In the genomic region with DNA sequence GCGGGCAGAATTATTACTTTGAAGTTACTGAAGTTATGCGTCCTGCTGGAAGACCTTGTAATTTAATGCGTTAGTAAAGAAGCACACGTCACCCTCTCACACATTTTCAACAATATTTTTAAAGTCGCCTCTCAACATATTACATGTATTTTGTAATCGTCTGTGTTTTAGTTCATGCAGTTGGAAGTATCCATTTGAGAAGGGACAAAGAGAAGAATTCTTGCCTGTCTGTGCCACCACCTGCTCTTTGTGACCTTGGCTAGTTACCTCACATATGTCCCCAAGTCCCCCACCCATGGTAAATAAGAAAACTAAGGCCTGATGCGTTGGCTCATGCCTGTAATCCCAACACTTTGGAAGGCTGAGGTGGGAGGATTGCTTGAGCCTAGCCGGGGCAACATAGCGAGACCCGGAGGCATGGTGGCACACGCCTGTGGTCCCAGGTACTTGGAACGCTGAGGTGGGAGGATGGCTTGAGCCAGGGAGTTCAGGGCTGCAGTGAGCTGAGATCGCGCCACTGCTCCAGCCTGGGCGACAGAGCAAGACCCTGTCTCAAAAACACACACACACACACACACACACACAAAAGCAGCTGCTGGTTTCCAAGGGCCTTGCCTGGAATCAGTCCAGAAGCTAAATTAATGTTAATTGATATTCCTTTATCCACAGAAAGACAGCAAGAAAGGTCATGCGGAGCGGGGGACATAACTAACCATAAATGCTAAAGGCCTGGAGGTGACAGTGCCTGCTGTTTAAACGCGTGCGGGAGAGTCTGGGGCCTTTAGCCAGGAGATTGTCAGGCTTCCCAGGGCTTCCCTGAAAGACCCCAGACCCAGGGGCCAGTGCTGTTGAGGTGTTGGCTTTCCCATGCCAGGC, we compare ENCODE assay signal across 8 cellular contexts. TPM values are rescaled to one million over a fixed set of nuclear protein-coding genes. Genes with fewer than 3 reads are reported as not detected.
DNase-seq lines count a peak whose midpoint lies in the region; ATAC-seq and TF ChIP-seq lines count a peak whose summit lies in the region.

No MANE protein-coding gene starts in this region.

- no peak for TF ChIP-seq CTCF in GM06990 (IDR thresholded peaks at IDR 0.05; ENCODE audit: insufficient read depth, low read length, poor library complexity, severe bottlenecking)

- H3K27ac ChIP-seq in cingulate gyrus (ENCODE audit: low read depth, low read length) = peak overlapping the region; percentile 84

- no peaks in the 10 kb centered on the region for H3K27me3 Mint-ChIP-seq in naive thymus-derived CD8-positive, alpha-beta T cell

- no peaks in the 10 kb centered on the region for H3K36me3 ChIP-seq in GM06990 (ENCODE audit: control insufficient read depth, insufficient read depth, low read length)

- ATAC-seq in naive thymus-derived CD8-positive, alpha-beta T cell = peak in 1 of 2 donors; percentile 0
- no peak for ATAC-seq in HG02763 (IDR thresholded peaks at IDR 0.05; ENCODE audit: unreplicated experiment)

- POLR2A ChIA-PET in naive thymus-derived CD8-positive, alpha-beta T cell (lab: Charles Lee) = interaction anchor here (0.6 to 7.9 kb wide), 13 partner anchors 8 to 516 kb away, joined by 3 to 131 read pairs (median 8); partner anchors contain the start of genes ARHGAP4, IRAK1, MECP2 and SLC10A3

- peaks cover 6 to 26% (median 22%) of the 10 kb centered on the region in 4 donors for H3K4me1 Mint-ChIP-seq in naive thymus-derived CD8-positive, alpha-beta T cell

- no peaks in the 10 kb centered on the region for H3K27me3 ChIP-seq in GM06990 (replicated peaks; ENCODE audit: control insufficient read depth, insufficient read depth, low read length)

- H3K27ac Mint-ChIP-seq in naive thymus-derived CD8-positive, alpha-beta T cell = peak overlapping the region; percentile 89 to 98 (median 96)

- no peaks in the 10 kb centered on the region for H3K9me3 Mint-ChIP-seq in naive thymus-derived CD8-positive, alpha-beta T cell

- DNase-seq in GM06990 (ENCODE audit: extremely low read depth, insufficient read length) (no peak), NCI-H146 treated with DMSO at 0.1 percent for 48 hours (lab: John Stamatoyannopoulos, UW; ENCODE audit: unreplicated experiment) (peak; percentile 77), AG20443 (ENCODE audit: low spot score) (no peak), T1000 (lab: John Stamatoyannopoulos, UW) (no peak), mucosa of gallbladder (ENCODE audit: low spot score) (no peak)
- no peak for DNase-seq in naive thymus-derived CD8-positive, alpha-beta T cell

- H3K4me3 ChIP-seq in GM06990 (replicated peaks; ENCODE audit: low read depth, low read length) = peak overlapping the region; percentile 68

- peak overlapping the region; percentile 80 to 94 (median 90) for H3K4me3 Mint-ChIP-seq in naive thymus-derived CD8-positive, alpha-beta T cell

- H3K36me3 Mint-ChIP-seq in naive thymus-derived CD8-positive, alpha-beta T cell = peaks cover 0 to 4% (median 0%) of the 10 kb centered on the region in 3 donors

RNA-seq across cellular contexts. Expression of gene TMEM187, which starts 0.8 kb away (rescaled TPM):
- total RNA-seq in naive thymus-derived CD8-positive, alpha-beta T cell = 10 to 100 TPM in 1 of 2 experiments, 1 to 10 TPM in 1; 9.3 to 11.2 TPM
- 10 to 100 TPM in 1 of 3 donors, 1 to 10 TPM in 2; 3.1 to 13.6 (median 8.9) TPM for polyA plus RNA-seq in naive thymus-derived CD8-positive, alpha-beta T cell
- 14.4 TPM for total RNA-seq in mucosa of gallbladder

RNA-seq across cellular contexts. Expression of gene HCFC1, which starts 1.7 kb away (rescaled TPM):
- total RNA-seq in naive thymus-derived CD8-positive, alpha-beta T cell = 10 to 100 TPM; 62.4 to 64.9 TPM
- 10 to 100 TPM in 1 of 3 donors, 1 to 10 TPM in 2; 3.3 to 11.9 (median 7.9) TPM for polyA plus RNA-seq in naive thymus-derived CD8-positive, alpha-beta T cell
- total RNA-seq in mucosa of gallbladder = 69.5 TPM

RNA-seq across cellular contexts. Expression of gene RENBP, which starts 28.9 kb away (rescaled TPM):
- total RNA-seq in naive thymus-derived CD8-positive, alpha-beta T cell = 10 to 100 TPM; 17.8 to 18.2 TPM
- polyA plus RNA-seq in naive thymus-derived CD8-positive, alpha-beta T cell = under 1 TPM; 0.49 to 0.96 (median 0.73) TPM
- 19.5 TPM for total RNA-seq in mucosa of gallbladder

RNA-seq across cellular contexts. Expression of gene NAA10, which starts 38.5 kb away (rescaled TPM):
- total RNA-seq in naive thymus-derived CD8-positive, alpha-beta T cell = 10 to 100 TPM; 72.1 to 80.8 TPM
- polyA plus RNA-seq in naive thymus-derived CD8-positive, alpha-beta T cell = 10 to 100 TPM; 66.8 to 73.3 (median 71.3) TPM
- total RNA-seq in mucosa of gallbladder = 81.6 TPM

RNA-seq across cellular contexts. Expression of gene IRAK1, which starts 46.3 kb away (rescaled TPM):
- 10 to 100 TPM; 68.8 to 76.6 TPM for total RNA-seq in naive thymus-derived CD8-positive, alpha-beta T cell
- polyA plus RNA-seq in naive thymus-derived CD8-positive, alpha-beta T cell = 10 to 100 TPM; 23.9 to 44.7 (median 27.8) TPM
- total RNA-seq in mucosa of gallbladder = 108 TPM
